In the genomic region with DNA sequence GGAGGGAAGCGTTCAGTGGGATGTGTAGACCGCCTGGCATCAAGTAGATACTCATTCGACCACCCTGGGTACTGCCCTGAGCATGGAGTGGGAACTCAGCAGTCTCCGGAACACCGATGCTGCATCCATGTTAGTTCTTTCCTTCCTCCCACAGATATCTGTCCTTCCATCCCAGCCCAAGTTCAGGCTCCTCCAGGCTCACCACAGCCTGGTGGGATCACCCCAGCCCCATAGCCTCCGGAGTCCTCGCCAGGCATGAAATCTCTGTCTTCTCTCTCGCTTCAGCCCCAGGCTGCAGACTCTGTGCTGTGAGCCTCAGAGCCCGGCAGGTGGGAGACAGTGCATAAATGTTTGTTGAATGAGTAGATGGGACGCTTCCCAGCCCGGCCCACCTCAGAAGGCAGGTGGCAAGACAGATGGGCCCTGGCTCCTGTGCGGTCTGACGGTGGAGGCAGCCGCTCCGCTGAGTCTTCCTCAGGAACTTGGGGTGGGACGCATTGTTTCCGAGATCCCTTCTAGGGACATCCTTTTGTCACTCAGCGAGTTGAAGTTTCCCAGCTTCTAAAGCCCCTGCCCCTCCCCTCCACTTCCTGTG, we compare ENCODE assay signal across 20 cellular contexts. TPM values are rescaled to one million over a fixed set of nuclear protein-coding genes. Genes with fewer than 3 reads are reported as not detected.
DNase-seq lines count a peak whose midpoint lies in the region; ATAC-seq and FAIRE-seq lines count a peak whose summit lies in the region.
"Had no signal": no experiment of that assay in that cellular context is flagged by ENCODE, and none has a peak within 500 bp of the region (broad histone marks: within the 10 kb centered on the region; RNA-seq: fewer than 3 reads in every experiment).

No MANE protein-coding gene starts in this region.

- H3K23ac ChIP-seq in trophoblast cell (ENCODE audit: low read length), result no peak overlapping the region

- H3K9ac ChIP-seq in trophoblast cell (ENCODE audit: low read length), result no peak overlapping the region
- H3K9ac ChIP-seq: KMS-11, parathyroid adenoma had no signal

- H4K8ac ChIP-seq in trophoblast cell (ENCODE audit: low read depth, low read length), result no peak overlapping the region

- H3K79me1 ChIP-seq in trophoblast cell (ENCODE audit: low read length), result no peaks in the 10 kb centered on the region

- intact Hi-C loops in Right ventricle myocardium superior (cut with DNase I) (no loop called here), cardiac septum (cut with DNase I) (loop anchor here (1.0 to 5.0 kb wide), 2 partner anchors 21 to 46 kb away; no protein-coding TSS in a partner anchor), left ventricle myocardium superior (cut with micrococcal nuclease) (no loop called here)

- H3K4me3 ChIP-seq in trophoblast cell (ENCODE audit: low read depth, low read length), result no peak overlapping the region
- H3K4me3 ChIP-seq: HAP-1 had no signal

- no peak overlapping the region for H2BK12ac ChIP-seq in trophoblast cell (ENCODE audit: low read length)

- no peaks in the 10 kb centered on the region for H3K36me3 ChIP-seq in trophoblast cell (ENCODE audit: control insufficient read depth in 1 of 2, insufficient read depth in 2 of 2, low read length in 2 of 2)
- H3K36me3 ChIP-seq: HAP-1 had no signal

- DNase-seq in Right ventricle myocardium superior (peak; percentile 34), cardiac septum (ENCODE audit: low spot score) (no peak), SK-N-DZ (ENCODE audit: low spot score) (peak; percentile 40), left ventricle myocardium superior (peak; percentile 27), urothelium cell line (ENCODE audit: low spot score) (no peak), hypothalamus (lab: John Stamatoyannopoulos, UW) (no peak), trophoblast cell (no peak)
- DNase-seq: activated CD8-positive, alpha-beta memory T cell treated with anti-CD3 and anti-CD28 coated beads, Interleukin-2, amount 50 U/mL, for 48 hours; activated naive CD8-positive, alpha-beta T cell treated with anti-CD3 and anti-CD28 coated beads for 36 hours; effector memory CD8-positive, alpha-beta T cell; natural killer cell; T-helper 2 cell had no signal

- H3K79me2 ChIP-seq in trophoblast cell (ENCODE audit: control insufficient read depth, insufficient read depth, low read length, poor library complexity), result no peaks in the 10 kb centered on the region
- H3K79me2 ChIP-seq: parathyroid adenoma had no signal

- no peak overlapping the region for H3K4ac ChIP-seq in trophoblast cell (ENCODE audit: low read depth, low read length)

- WGBS in trophoblast cell (ENCODE audit: extremely low coverage, insufficient coverage, insufficient read length), result no CpG with 5 or more reads among the region's 18 CpGs

- H3K27ac ChIP-seq in trophoblast cell (ENCODE audit: low read depth, low read length), result no peak overlapping the region
- H3K27ac ChIP-seq: KMS-11, parathyroid adenoma, VCaP had no signal

- H2AK5ac ChIP-seq in trophoblast cell (ENCODE audit: low read length), result no peak overlapping the region

- no peak overlapping the region for H4K12ac ChIP-seq in trophoblast cell (ENCODE audit: low read depth, low read length)

- ATAC-seq in Right ventricle myocardium superior (ENCODE audit: poor library complexity) (peak; percentile 3), left ventricle myocardium superior (peak; percentile 5), GM21619 (IDR thresholded peaks at IDR 0.05; ENCODE audit: unreplicated experiment) (no peak)
- ATAC-seq: effector memory CD8-positive, alpha-beta T cell; natural killer cell; Panc1 had no signal

- no peak overlapping the region for H3K14ac ChIP-seq in trophoblast cell (ENCODE audit: low read length)

- H3K9me3 ChIP-seq in trophoblast cell (ENCODE audit: insufficient read depth, low read depth, low read length), result peaks cover 3% of the 10 kb centered on the region

- H3K4me2 ChIP-seq in trophoblast cell (ENCODE audit: low read length), result no peak overlapping the region
- H3K4me2 ChIP-seq: KMS-11 had no signal

- H3K27me3 ChIP-seq in trophoblast cell (ENCODE audit: insufficient read depth, low read length), result no peaks in the 10 kb centered on the region

- FAIRE-seq in urothelium cell line (lab: Jason Lieb, UNC), result peak; percentile 67

- no peak overlapping the region for H4K91ac ChIP-seq in trophoblast cell (ENCODE audit: low read depth, low read length)

- no peak overlapping the region for H2BK120ac ChIP-seq in trophoblast cell (ENCODE audit: insufficient read depth, low read length, poor library complexity)

- H2AFZ ChIP-seq in trophoblast cell (ENCODE audit: insufficient read depth, low read length, poor library complexity), result no peak overlapping the region
- H2AFZ ChIP-seq: parathyroid adenoma had no signal

- H2BK5ac ChIP-seq in trophoblast cell (ENCODE audit: low read depth, low read length, poor library complexity), result no peak overlapping the region

- no peak overlapping the region for H3K18ac ChIP-seq in trophoblast cell (ENCODE audit: low read length)

- H3K4me1 ChIP-seq in trophoblast cell (ENCODE audit: control insufficient read depth in 1 of 2, insufficient read depth in 2 of 2, low read length in 2 of 2), result peaks cover 8 to 18% of the 10 kb centered on the region in 2 experiments
- H3K4me1 ChIP-seq: HAP-1, parathyroid adenoma had no signal

RNA-seq across cellular contexts. Expression of a gene that starts 42.9 kb away (rescaled TPM):
- 10.8 TPM for total RNA-seq in Right ventricle myocardium superior
- total RNA-seq in cardiac septum, result 7.4 TPM
- polyA plus RNA-seq in SK-N-DZ (2014; cell fraction: cytosol; rRNA removed), result 19.1 and 20.7 TPM in 2 replicates
- 13.3 and 17.1 TPM in 2 replicates for polyA plus RNA-seq in SK-N-DZ (2014; cell fraction: nucleus; rRNA removed)
- total RNA-seq in left ventricle myocardium superior, result 12.0 TPM
- polyA plus RNA-seq in trophoblast cell (2013), result 0.68 and 0.78 TPM in 2 replicates
- total RNA-seq: A673, Calu3 had no signal

Comparison
In these comparisons a context has a peak if more than half of its experiments do, and no peak if none do; other contexts are left out.
1. DNase-seq: peak in Right ventricle myocardium superior (single experiment), SK-N-DZ (single experiment) and left ventricle myocardium superior (single experiment); none in cardiac septum (single experiment), urothelium cell line (single experiment), hypothalamus (0 of 51) and trophoblast cell (0 of 2).